In genomic region chr19:34999498-35000337, GRCh38 we compare ENCODE assay signal across 8 cellular contexts. TPM values are rescaled to one million over a fixed set of nuclear protein-coding genes. Genes with fewer than 3 reads are reported as not detected.
DNase-seq lines count a peak whose midpoint lies in the region; ATAC-seq and TF ChIP-seq lines count a peak whose summit lies in the region.

Gene GRAMD1A (plus strand): TSS chr19:35000323. CDS start chr19:35000479, 156 bp downstream.

- no peaks in the 10 kb centered on the region for H3K9me3 Mint-ChIP-seq in CD8-positive, alpha-beta T cell

- H3K36me3 ChIP-seq in CD8-positive, alpha-beta T cell (ENCODE audit: insufficient read depth, low read length): peaks cover 10% of the 10 kb centered on the region
- peaks cover 4% of the 10 kb centered on the region; the same call in 1 of the 2 replicates for H3K36me3 ChIP-seq in RWPE2 (ENCODE audit: low read depth)
- peaks cover 5% of the 10 kb centered on the region for H3K36me3 ChIP-seq in neuron (ENCODE audit: insufficient read depth, low read length)

- peak within 1 kb of the TSS; percentile 71 for H3K4me3 ChIP-seq in CD8-positive, alpha-beta T cell (ENCODE audit: low read depth, low read length)
- H3K4me3 ChIP-seq in RWPE2 (ENCODE audit: severe bottlenecking) (peak within 1 kb of the TSS; percentile 94), neuron (ENCODE audit: low read length) (peak within 1 kb of the TSS; percentile 84)

- peaks cover 64% of the 10 kb centered on the region for H3K4me1 Mint-ChIP-seq in CD8-positive, alpha-beta T cell (ENCODE audit: low read depth)

- H3K27ac ChIP-seq in CD8-positive, alpha-beta T cell (ENCODE audit: low read depth, low read length): peak within 1 kb of the TSS; percentile 86
- peak within 1 kb of the TSS; percentile 76 for H3K27ac ChIP-seq in RWPE2 (ENCODE audit: poor library complexity, severe bottlenecking)
- peak within 1 kb of the TSS; percentile 90 for H3K27ac ChIP-seq in foreskin keratinocyte

- intact Hi-C loops in CD8-positive, alpha-beta T cell (cut with DNase I, micrococcal nuclease): loop anchor here in 1 of 2 experiments (5.0 kb wide), 1 partner anchor 213 kb away; no protein-coding TSS in a partner anchor

- no peak for TF ChIP-seq CTCF in CD8-positive, alpha-beta T cell (IDR thresholded peaks at IDR 0.05)
- no peak for TF ChIP-seq CTCF in RWPE2 (IDR thresholded peaks at IDR 0.05; ENCODE audit: poor library complexity, severe bottlenecking)
- TF ChIP-seq CTCF in foreskin keratinocyte (conservative IDR thresholded peaks at IDR 0.05): no peak
- TF ChIP-seq CTCF in subcutaneous adipose tissue (IDR thresholded peaks at IDR 0.05; ENCODE audit: low read depth): no peak

- peaks cover 79% of the 10 kb centered on the region for H3K4me1 ChIP-seq in CD8-positive, alpha-beta T cell (ENCODE audit: insufficient read depth, low read length)
- H3K4me1 ChIP-seq in RWPE2 (ENCODE audit: insufficient read depth, poor library complexity, severe bottlenecking): no peaks in the 10 kb centered on the region
- H3K4me1 ChIP-seq in foreskin keratinocyte: no peaks in the 10 kb centered on the region
- peaks cover 16% of the 10 kb centered on the region for H3K4me1 ChIP-seq in neuron (ENCODE audit: insufficient read depth, low read length)

- DNase-seq in CD8-positive, alpha-beta T cell: peak; percentile 33 to 85 (median 70)
- DNase-seq in KG1 (lab: John Stamatoyannopoulos, UW) (peak; percentile 48), RWPE2 (ENCODE audit: low spot score) (no peak), foreskin keratinocyte (peak; percentile 35 to 69)
- peak; percentile 39 for DNase-seq in activated gamma-delta T cell treated with anti-CD3 and anti-CD28 coated beads, Interleukin-2, amount 50 U/mL, for 16 hours (ENCODE audit: low read depth)

- ATAC-seq in CD8-positive, alpha-beta T cell: peak; percentile 37
- ATAC-seq in GM21360 (IDR thresholded peaks at IDR 0.05; ENCODE audit: unreplicated experiment): peak; percentile 43
- peak; percentile 82 for ATAC-seq in RWPE2 (ENCODE audit: low read depth)
- peak; percentile 81 for ATAC-seq in foreskin keratinocyte

- H3K27ac Mint-ChIP-seq in CD8-positive, alpha-beta T cell: peak within 1 kb of the TSS; percentile 98

- peak within 1 kb of the TSS; percentile 97 for H3K4me3 Mint-ChIP-seq in CD8-positive, alpha-beta T cell

- H3K27me3 ChIP-seq in CD8-positive, alpha-beta T cell (ENCODE audit: insufficient read depth, low read length): no peaks in the 10 kb centered on the region
- no peaks in the 10 kb centered on the region for H3K27me3 ChIP-seq in RWPE2 (ENCODE audit: insufficient read depth, poor library complexity, severe bottlenecking)
- no peaks in the 10 kb centered on the region for H3K27me3 ChIP-seq in foreskin keratinocyte
- H3K27me3 ChIP-seq in neuron (ENCODE audit: insufficient read depth, low read length): no peaks in the 10 kb centered on the region

- H3K36me3 Mint-ChIP-seq in CD8-positive, alpha-beta T cell: peaks cover 32% of the 10 kb centered on the region

- peak within 1 kb of the TSS; percentile 80 for H2AFZ ChIP-seq in neuron (ENCODE audit: low read depth, low read length)

- CTCF ChIA-PET in CD8-positive, alpha-beta T cell (lab: Charles Lee): interaction anchor here (5.4 to 5.5 kb wide), 2 partner anchors 13 to 27 kb away, joined by 44 to 68 read pairs; no protein-coding TSS in a partner anchor

- POLR2A ChIA-PET in CD8-positive, alpha-beta T cell (lab: Charles Lee): interaction anchor here (0.6 to 3.5 kb wide), 5 partner anchors 13 to 582 kb away, joined by 3 to 60 read pairs (median 13); no protein-coding TSS in a partner anchor

- no peaks in the 10 kb centered on the region for H3K27me3 Mint-ChIP-seq in CD8-positive, alpha-beta T cell (ENCODE audit: low read depth)

- H3K9me3 ChIP-seq in CD8-positive, alpha-beta T cell (ENCODE audit: low read length): no peaks in the 10 kb centered on the region
- H3K9me3 ChIP-seq in RWPE2 (ENCODE audit: severe bottlenecking): no peaks in the 10 kb centered on the region
- H3K9me3 ChIP-seq in neuron (ENCODE audit: low read length): no peaks in the 10 kb centered on the region

RNA-seq across cellular contexts. Expression of gene GRAMD1A, which starts in this region (rescaled TPM):
- total RNA-seq in CD8-positive, alpha-beta T cell: 100 to 1,000 TPM; 207 to 221 TPM
- total RNA-seq in foreskin keratinocyte: 26.4 and 27.5 TPM in 2 replicates
- 34.0 and 38.7 TPM in 2 replicates for polyA plus RNA-seq in foreskin keratinocyte
- 10 to 100 TPM; 27.6 to 55.9 (median 34.0) TPM for total RNA-seq in subcutaneous adipose tissue
